ENCODE assay signal across 20 cellular contexts in genomic region chr9:137956039-137956438, GRCh38.
"Had no signal": no experiment of that assay in that cellular context is flagged by ENCODE, and none has a peak within 500 bp of the region (broad histone marks: within the 10 kb centered on the region; RNA-seq: fewer than 3 reads in every experiment).

No MANE protein-coding gene starts in this region.

- H3K36me3 ChIP-seq: neural progenitor cell, pancreas, right lobe of liver, suprapubic skin, transverse colon, upper lobe of right lung, uterus had no signal

- H3K27ac ChIP-seq: neural progenitor cell, pancreas, right lobe of liver, suprapubic skin, transverse colon, upper lobe of right lung, uterus had no signal

- H3K9me3 ChIP-seq: mucosa of descending colon, pancreas, right lobe of liver, suprapubic skin, transverse colon, upper lobe of right lung, uterus had no signal

- H2AFZ ChIP-seq: neural progenitor cell had no signal

- H3K4me1 ChIP-seq: neural progenitor cell, pancreas, right lobe of liver, suprapubic skin, transverse colon, upper lobe of right lung, uterus had no signal

- H3K4me3 ChIP-seq: lung, mucosa of descending colon, neural progenitor cell, pancreas, right lobe of liver, suprapubic skin, transverse colon, upper lobe of right lung, uterus had no signal

- ATAC-seq: left lobe of liver; mucosa of descending colon; natural killer cell treated with Interleukin-12 subunit alpha and Interleukin-12 subunit beta and Interleukin-15 and Interleukin-18, amount 100 ng/mL, for 72 hours; pancreas; stimulated activated naive CD8-positive, alpha-beta T cell treated with anti-CD3 and anti-CD28 coated beads, Interleukin-15, amount 100 ng/mL, for 72 hours had no signal

- DNase-seq: cortex of kidney; effector CD4-positive, alpha-beta T cell; kidney; mucosa of descending colon; naive B cell; pancreas; right lobe of liver; small intestine; stimulated activated CD4-positive, alpha-beta T cell treated with anti-CD3 and anti-CD28 coated beads, Interleukin-15, amount 100 ng/mL, for 24 hours; stimulated activated CD4-positive, alpha-beta T cell treated with anti-CD3 and anti-CD28 coated beads, Interleukin-2, amount 100 ng/mL, for 48 hours; stimulated activated naive B cell treated with anti-CD40 and anti-IgM and Interleukin-4, amounts not matched to agents 10 μg/mL and 1 μg/mL and 100 μg/mL, for 72 hours; stimulated activated naive CD8-positive, alpha-beta T cell treated with anti-CD3 and anti-CD28 coated beads, Interleukin-15, amount 100 ng/mL, for 72 hours; transverse colon; upper lobe of right lung; uterus had no signal

- H3K27me3 ChIP-seq: neural progenitor cell, pancreas, right lobe of liver, suprapubic skin, transverse colon, upper lobe of right lung, uterus had no signal

- H3K4me2 ChIP-seq: neural progenitor cell had no signal
